ENCODE assay signal across 8 cellular contexts in the genomic region with DNA sequence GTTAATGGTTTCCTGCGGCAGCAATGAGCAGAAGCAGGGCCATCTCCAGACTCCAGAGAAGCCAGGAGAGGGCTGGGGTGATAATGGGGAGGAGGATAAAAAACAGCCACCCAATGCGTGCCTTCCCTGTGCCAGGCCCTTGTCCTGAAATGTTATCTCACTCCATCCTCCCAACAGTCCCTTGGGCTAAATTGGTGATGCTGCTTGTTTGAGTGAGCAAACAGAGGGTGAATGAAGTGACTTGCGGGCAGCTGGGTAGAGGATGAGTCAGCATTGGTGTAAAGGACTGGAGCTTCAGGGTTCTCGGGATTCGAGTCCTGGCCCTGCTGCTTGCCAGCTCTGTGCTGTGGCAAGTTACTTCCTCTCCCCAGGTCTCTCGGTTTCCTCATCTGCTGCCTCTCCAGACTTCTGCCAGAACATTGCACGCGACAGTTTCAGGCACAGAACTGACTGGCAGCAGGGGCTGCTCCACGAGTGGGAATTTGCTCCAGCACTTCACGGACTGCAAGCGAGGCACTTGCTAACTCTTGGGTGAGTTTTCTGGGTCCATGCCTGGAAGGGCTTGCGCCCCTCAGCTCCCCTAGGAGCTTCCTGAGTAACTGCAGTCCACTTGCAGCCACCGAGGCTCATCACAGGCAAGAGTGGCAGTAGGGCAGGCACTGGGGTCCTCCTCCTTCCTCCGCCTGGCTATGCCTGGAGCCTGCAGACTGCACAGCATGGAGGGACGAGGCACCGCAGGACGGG. TPM values are rescaled to one million over a fixed set of nuclear protein-coding genes. Genes with fewer than 3 reads are reported as not detected.
DNase-seq lines count a peak whose midpoint lies in the region; ATAC-seq, FAIRE-seq and TF ChIP-seq lines count a peak whose summit lies in the region.

A gene with protein sequence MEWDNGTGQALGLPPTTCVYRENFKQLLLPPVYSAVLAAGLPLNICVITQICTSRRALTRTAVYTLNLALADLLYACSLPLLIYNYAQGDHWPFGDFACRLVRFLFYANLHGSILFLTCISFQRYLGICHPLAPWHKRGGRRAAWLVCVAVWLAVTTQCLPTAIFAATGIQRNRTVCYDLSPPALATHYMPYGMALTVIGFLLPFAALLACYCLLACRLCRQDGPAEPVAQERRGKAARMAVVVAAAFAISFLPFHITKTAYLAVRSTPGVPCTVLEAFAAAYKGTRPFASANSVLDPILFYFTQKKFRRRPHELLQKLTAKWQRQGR (plus strand): TSS at position 403 of the 744 bp plus-strand sequence. CDS start 24,181 bp downstream, outside the sequence.

- POLR2A ChIA-PET in HepG2 (lab: Yijun Ruan, JAX) = interaction anchor here (1.0 kb wide), 1 partner anchor 35 kb away, joined by 5 read pairs; no protein-coding TSS in a partner anchor

- peaks cover 29% of the 10 kb centered on the region for H3K27me3 Mint-ChIP-seq in astrocyte (ENCODE audit: low read depth, unreplicated experiment)

- H2AFZ ChIP-seq in astrocyte (ENCODE audit: low read depth, low read length) = peak within 1 kb of the TSS; percentile 3
- H2AFZ ChIP-seq in HepG2 (ENCODE audit: low read length) = no peak within 1 kb of the TSS

- no peak within 1 kb of the TSS for H3K9ac ChIP-seq in astrocyte (ENCODE audit: low read length)
- no peak within 1 kb of the TSS for H3K9ac ChIP-seq in HepG2 (ENCODE audit: insufficient read depth, low read depth, low read length)

- no peaks in the 10 kb centered on the region for H3K36me3 ChIP-seq in astrocyte (ENCODE audit: insufficient read depth, low read length)
- H3K36me3 ChIP-seq in HepG2 (replicated peaks in 1 of 2; ENCODE audit: control insufficient read depth in 1 of 2, insufficient read depth in 2 of 2, low read length in 2 of 2) = no peaks in the 10 kb centered on the region

- DNase-seq in DMS53 treated with DMSO at 0.1 percent for 48 hours (lab: John Stamatoyannopoulos, UW; ENCODE audit: unreplicated experiment) (peak; percentile 84), NCI-H146 (lab: John Stamatoyannopoulos, UW) (peak; percentile 58), astrocyte (ENCODE audit: low read depth) (peak; percentile 54), HepG2 (ENCODE audit: low spot score) (peak; percentile 75), NCI-H1105 (lab: John Stamatoyannopoulos, UW) (no peak), mucosa of gallbladder (ENCODE audit: low spot score) (no peak)

- H3K27ac Mint-ChIP-seq in astrocyte (ENCODE audit: unreplicated experiment) = peak within 1 kb of the TSS; percentile 18

- WGBS in HepG2 (ENCODE audit: low lambda C conversion rate) = 42% methylated on average over 11 of the region's 17 CpGs

- no peak for TF ChIP-seq RAD21 in HepG2 (CRISPR knock-in tag; IDR thresholded peaks at IDR 0.05)

- H4K20me1 ChIP-seq in astrocyte (ENCODE audit: insufficient read depth, low read length) = no peaks in the 10 kb centered on the region
- no peaks in the 10 kb centered on the region for H4K20me1 ChIP-seq in HepG2 (ENCODE audit: insufficient read depth, low read length)

- no peak for FAIRE-seq in astrocyte (lab: Jason Lieb, UNC)
- FAIRE-seq in HepG2 (lab: Jason Lieb, UNC) = peak; percentile 83

- BruUV-seq in HepG2 (replicated peaks; lab: Mats Ljungman, UMichigan) = no TSS peak

- H3K4me1 Mint-ChIP-seq in astrocyte (ENCODE audit: low read depth, unreplicated experiment) = peaks cover 4% of the 10 kb centered on the region

- H3K4me3 Mint-ChIP-seq in astrocyte (ENCODE audit: unreplicated experiment) = no peak within 1 kb of the TSS

- H3K79me2 ChIP-seq in astrocyte (ENCODE audit: insufficient read depth, low read length) (no peaks in the 10 kb centered on the region), HepG2 (ENCODE audit: insufficient read depth, low read length) (no peaks in the 10 kb centered on the region)

- no peaks in the 10 kb centered on the region for H3K9me3 ChIP-seq in astrocyte (ENCODE audit: insufficient read depth, low read depth, low read length)
- no peaks in the 10 kb centered on the region for H3K9me3 ChIP-seq in HepG2 (ENCODE audit: low read length)

- CTCF ChIA-PET in HepG2 (lab: Yijun Ruan, JAX; ENCODE audit: low intra/inter-chr PET ratio, low total read pairs) = no interaction called here

- in situ Hi-C loops in HepG2 (cut with HindIII; ENCODE audit: extremely low pct_ligation_motif_present, low pct_unique_long_range_greater_than_20kb) = no loop called here

- H3K4me2 ChIP-seq in astrocyte (ENCODE audit: low read length) = no peak within 1 kb of the TSS
- H3K4me2 ChIP-seq in HepG2 (ENCODE audit: low read depth, low read length) = peak within 1 kb of the TSS; percentile 59

- no peak for TF ChIP-seq CTCF in astrocyte (IDR thresholded peaks at IDR 0.05; ENCODE audit: insufficient read depth, low read depth, low read length)
- no peak for TF ChIP-seq CTCF in HepG2 (CRISPR knock-in tag; IDR thresholded peaks at IDR 0.05)

- no peaks in the 10 kb centered on the region for H3K36me3 Mint-ChIP-seq in astrocyte (ENCODE audit: low read depth, unreplicated experiment)

- ATAC-seq in HepG2 = peak; percentile 76
- no peak for ATAC-seq in HG03175 (IDR thresholded peaks at IDR 0.05; ENCODE audit: unreplicated experiment)
- ATAC-seq in GM21390 (IDR thresholded peaks at IDR 0.05; ENCODE audit: unreplicated experiment) = no peak

- no peak within 1 kb of the TSS for H3K27ac ChIP-seq in astrocyte (ENCODE audit: low read depth, low read length)
- no peak within 1 kb of the TSS for H3K27ac ChIP-seq in HepG2 (ENCODE audit: extremely low read length, insufficient read depth, low read length)

- H3K4me3 ChIP-seq in astrocyte (ENCODE audit: insufficient read depth, low read depth, low read length) (no peak within 1 kb of the TSS), HepG2 (replicated peaks in 1 of 3; ENCODE audit: insufficient read depth in 1 of 3, low read depth in 2 of 3, low read length in 3 of 3) (peak within 1 kb of the TSS in 1 of 3 experiments; percentile 45; a peak in 1 of 6 replicates)

- no peaks in the 10 kb centered on the region for H3K9me3 Mint-ChIP-seq in astrocyte (ENCODE audit: unreplicated experiment)

- intact Hi-C loops in HepG2 (cut with micrococcal nuclease; ENCODE audit: unreplicated experiment) = no loop called here

- TF ChIP-seq EP300 in HepG2 (IDR thresholded peaks at IDR 0.05; ENCODE audit: low read depth in 2 of 2, low read length in 2 of 2) (peak in 1 of 2 experiments; percentile 23; a peak in 1 of 4 replicates), HepG2 (CRISPR knock-in tag; IDR thresholded peaks at IDR 0.05; ENCODE audit: borderline replicate concordance) (no peak)

- peaks cover 6% of the 10 kb centered on the region for H3K27me3 ChIP-seq in astrocyte (ENCODE audit: insufficient read depth, low read length)
- H3K27me3 ChIP-seq in HepG2 (ENCODE audit: control insufficient read depth in 1 of 2, insufficient read depth in 2 of 2, low read length in 2 of 2) = peaks cover 4 to 39% of the 10 kb centered on the region in 2 experiments; a peak in 4 of 5 replicates

- H3K4me1 ChIP-seq in astrocyte (ENCODE audit: insufficient read depth, low read length) = no peaks in the 10 kb centered on the region
- peaks cover 50% of the 10 kb centered on the region for H3K4me1 ChIP-seq in HepG2 (ENCODE audit: insufficient read depth, low read length)

- no peak for TF ChIP-seq POLR2A in HepG2 (IDR thresholded peaks at IDR 0.05; ENCODE audit: insufficient read depth in 1 of 2, low read depth in 2 of 2, low read length in 2 of 2)

TF ChIP-seq in HepG2, 621 proteins besides CTCF, POLR2A, EP300 and RAD21 (continues in another document):
- TF ChIP-seq SAP130 (CRISPR knock-in tag; IDR thresholded peaks at IDR 0.05; ENCODE audit: low read depth) (peak; percentile 61), ZNF143 (CRISPR knock-in tag; IDR thresholded peaks at IDR 0.05) (peak; percentile 61; the same call in 1 of the 2 replicates), ZMYM3 (CRISPR knock-in tag; IDR thresholded peaks at IDR 0.05) (0 out of 2 replicates have a peak, but pooled peaks have one; percentile 19), NFE2 (CRISPR knock-in tag; IDR thresholded peaks at IDR 0.05) (peak; percentile 87), XRCC5 (optimal IDR thresholded peaks at IDR 0.05; ENCODE audit: low read length) (peak; percentile 81), KDM1A (CRISPR knock-in tag; IDR thresholded peaks at IDR 0.05) (peak; percentile 83), DNMT1 (CRISPR knock-in tag; IDR thresholded peaks at IDR 0.05) (no peak)
- TF ChIP-seq, protein P1, sequence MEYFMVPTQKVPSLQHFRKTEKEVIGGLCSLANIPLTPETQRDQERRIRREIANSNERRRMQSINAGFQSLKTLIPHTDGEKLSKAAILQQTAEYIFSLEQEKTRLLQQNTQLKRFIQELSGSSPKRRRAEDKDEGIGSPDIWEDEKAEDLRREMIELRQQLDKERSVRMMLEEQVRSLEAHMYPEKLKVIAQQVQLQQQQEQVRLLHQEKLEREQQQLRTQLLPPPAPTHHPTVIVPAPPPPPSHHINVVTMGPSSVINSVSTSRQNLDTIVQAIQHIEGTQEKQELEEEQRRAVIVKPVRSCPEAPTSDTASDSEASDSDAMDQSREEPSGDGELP (IDR thresholded peaks at IDR 0.05; ENCODE audit: borderline replicate concordance, low read depth) = peak; percentile 64; the same call in 1 of the 2 replicates

RNA-seq across cellular contexts. Expression of the gene that starts here (rescaled TPM):
- total RNA-seq in astrocyte (0.14 and 0.75 TPM in 2 replicates), HepG2 (2016; rRNA removed; fragmentation: Illumina TruSeq; extraction: Trizol) (0.11 and 0.29 TPM in 2 replicates), mucosa of gallbladder (2.9 TPM)
- 0.10 TPM in 1 of 2 replicates, not detected in the other for total RNA-seq in HepG2 (2016; cell fraction: cytosol; rRNA removed; fragmentation: Illumina TruSeq; extraction: Trizol; ENCODE audit: low read depth)
- 0.13 and 0.27 TPM in 2 replicates for total RNA-seq in HepG2 (2016; cell fraction: insoluble cytoplasmic fraction; rRNA removed; fragmentation: Illumina TruSeq; extraction: Trizol)
- total RNA-seq in HepG2 (2016; cell fraction: membrane; rRNA removed; fragmentation: Illumina TruSeq; extraction: Trizol) = not detected in 2 replicates
- not detected in 2 replicates for total RNA-seq in HepG2 (2016; cell fraction: nucleus; rRNA removed; fragmentation: Illumina TruSeq; extraction: Trizol)
- 0.09 and 0.29 TPM in 2 replicates for polyA plus RNA-seq in HepG2 (2011; rRNA removed)
- polyA plus RNA-seq in HepG2 (2011; cell fraction: cytosol; rRNA removed) = 0.10 and 0.12 TPM in 2 replicates
- polyA plus RNA-seq in HepG2 (2011; cell fraction: nucleus; rRNA removed) = 0.05 and 0.35 TPM in 2 replicates
- 0.24 TPM in 1 of 2 replicates, not detected in the other for polyA plus RNA-seq in HepG2 (2012)
- polyA plus RNA-seq in HepG2 (2016; cell fraction: cytosol; fragmentation: Illumina TruSeq; extraction: Trizol; ENCODE audit: low read depth) = 0.05 and 0.06 TPM in 2 replicates
- polyA plus RNA-seq in HepG2 (2016; cell fraction: insoluble cytoplasmic fraction; fragmentation: Illumina TruSeq; extraction: Trizol; ENCODE audit: low read depth) = 0.10 and 0.20 TPM in 2 replicates
- polyA plus RNA-seq in HepG2 (2016; cell fraction: membrane; fragmentation: Illumina TruSeq; extraction: Trizol; ENCODE audit: low read depth) = 0.10 and 0.17 TPM in 2 replicates
- polyA plus RNA-seq in HepG2 (2016; cell fraction: nucleus; fragmentation: Illumina TruSeq; extraction: Trizol; ENCODE audit: insufficient read depth, low read depth) = 0.36 and 0.41 TPM in 2 replicates
- 0.40 and 1.7 TPM in 2 replicates for polyA minus RNA-seq in HepG2 (2011; rRNA and poly(A)+ RNA removed; ENCODE audit: low replicate concordance)
- not detected in 2 replicates for polyA minus RNA-seq in HepG2 (2011; cell fraction: cytosol; rRNA and poly(A)+ RNA removed)
- polyA minus RNA-seq in HepG2 (2011; cell fraction: nucleus; rRNA and poly(A)+ RNA removed) = 0.12 and 0.26 TPM in 2 replicates

Comparison
In these comparisons a context has a peak if more than half of its experiments do, and no peak if none do; other contexts are left out.
1. Peak in DNase-seq in astrocyte; RNA of the gene not detected or under 1 TPM.
2. DNase-seq: peak in DMS53 treated with DMSO at 0.1 percent for 48 hours (single experiment), NCI-H146 (single experiment) and HepG2 (single experiment); none in NCI-H1105 (single experiment) and mucosa of gallbladder (single experiment).